Comparison of ENCODE assay signal across 16 cellular contexts in genomic region chr4:12723849-12724447, GRCh38.
DNase-seq lines count a peak whose midpoint lies in the region; ATAC-seq and TF ChIP-seq lines count a peak whose summit lies in the region.
"Had no signal": no experiment of that assay in that cellular context is flagged by ENCODE, and none has a peak within 500 bp of the region (broad histone marks: within the 10 kb centered on the region; RNA-seq: fewer than 3 reads in every experiment).

No MANE protein-coding gene starts in this region.

- 28% methylated on average over 7 of the region's 7 CpGs for WGBS in smooth muscle cell (ENCODE audit: low lambda C conversion rate)

- H3K4me3 Mint-ChIP-seq in activated CD4-positive, alpha-beta T cell treated with anti-CD3 and anti-CD28 coated beads, Interleukin-2, amount 10 ng/mL, durations not matched to agents 24 days and 14 days: no peak overlapping the region
- H3K4me3 Mint-ChIP-seq in activated CD4-positive, alpha-beta T cell treated with anti-CD3 and anti-CD28 coated beads for 36 hours: no peak overlapping the region
- H3K4me3 Mint-ChIP-seq: activated naive CD8-positive, alpha-beta T cell treated with anti-CD3 and anti-CD28 coated beads for 36 hours; T-cell had no signal

- no peaks in the 10 kb centered on the region for H3K36me3 ChIP-seq in smooth muscle cell (ENCODE audit: low read depth)
- H3K36me3 ChIP-seq: thyroid gland had no signal

- no peaks in the 10 kb centered on the region for H3K4me1 ChIP-seq in smooth muscle cell (ENCODE audit: low read depth)
- H3K4me1 ChIP-seq: thyroid gland had no signal

- peak overlapping the region; percentile 26 for H3K4me3 ChIP-seq in smooth muscle cell
- H3K4me3 ChIP-seq: thyroid gland had no signal

- H4K20me1 ChIP-seq in smooth muscle cell (ENCODE audit: low read depth): no peaks in the 10 kb centered on the region

- no peak overlapping the region for H3K9ac ChIP-seq in smooth muscle cell (ENCODE audit: low read depth)

- no peaks in the 10 kb centered on the region for H3F3A ChIP-seq in smooth muscle cell (ENCODE audit: low read depth)

- intact Hi-C loops in activated CD4-positive, alpha-beta T cell treated with anti-CD3 and anti-CD28 coated beads, Interleukin-2, amount 10 ng/mL, durations not matched to agents 24 days and 14 days (cut with micrococcal nuclease): no loop called here
- intact Hi-C loops in activated CD4-positive, alpha-beta T cell treated with anti-CD3 and anti-CD28 coated beads for 36 hours (cut with DNase I, micrococcal nuclease): loop anchor here in 1 of 2 experiments (10.0 kb wide), 1 partner anchor 711 kb away; no protein-coding TSS in a partner anchor
- intact Hi-C loops in left ventricle myocardium superior (cut with micrococcal nuclease): no loop called here

- peaks cover 9% of the 10 kb centered on the region for H3K27me3 ChIP-seq in smooth muscle cell (ENCODE audit: low read depth)
- H3K27me3 ChIP-seq: thyroid gland had no signal

- no peak for TF ChIP-seq CTCF in smooth muscle cell (IDR thresholded peaks at IDR 0.05; ENCODE audit: borderline replicate concordance, insufficient read depth, poor library complexity, severe bottlenecking)

- no peaks in the 10 kb centered on the region for H3K4me1 Mint-ChIP-seq in activated CD4-positive, alpha-beta T cell treated with anti-CD3 and anti-CD28 coated beads, Interleukin-2, amount 10 ng/mL, durations not matched to agents 24 days and 14 days
- peaks cover 4% of the 10 kb centered on the region for H3K4me1 Mint-ChIP-seq in activated CD4-positive, alpha-beta T cell treated with anti-CD3 and anti-CD28 coated beads for 36 hours

- H3K27ac Mint-ChIP-seq in activated CD4-positive, alpha-beta T cell treated with anti-CD3 and anti-CD28 coated beads, Interleukin-2, amount 10 ng/mL, durations not matched to agents 24 days and 14 days: no peak overlapping the region
- no peak overlapping the region for H3K27ac Mint-ChIP-seq in activated CD4-positive, alpha-beta T cell treated with anti-CD3 and anti-CD28 coated beads for 36 hours
- H3K27ac Mint-ChIP-seq: activated naive CD8-positive, alpha-beta T cell treated with anti-CD3 and anti-CD28 coated beads for 36 hours; T-cell had no signal

- no peaks in the 10 kb centered on the region for H3K79me2 ChIP-seq in smooth muscle cell (ENCODE audit: low read depth)

- no peak overlapping the region for H3K27ac ChIP-seq in smooth muscle cell (ENCODE audit: low read depth)
- H3K27ac ChIP-seq: thyroid gland had no signal

- peaks cover 5% of the 10 kb centered on the region for H3K27me3 Mint-ChIP-seq in activated CD4-positive, alpha-beta T cell treated with anti-CD3 and anti-CD28 coated beads, Interleukin-2, amount 10 ng/mL, durations not matched to agents 24 days and 14 days
- peaks cover 24% of the 10 kb centered on the region for H3K27me3 Mint-ChIP-seq in activated CD4-positive, alpha-beta T cell treated with anti-CD3 and anti-CD28 coated beads for 36 hours

- no peaks in the 10 kb centered on the region for H3K36me3 Mint-ChIP-seq in activated CD4-positive, alpha-beta T cell treated with anti-CD3 and anti-CD28 coated beads, Interleukin-2, amount 10 ng/mL, durations not matched to agents 24 days and 14 days (ENCODE audit: low read depth)
- H3K36me3 Mint-ChIP-seq in activated CD4-positive, alpha-beta T cell treated with anti-CD3 and anti-CD28 coated beads for 36 hours (ENCODE audit: low read depth): no peaks in the 10 kb centered on the region
- H3K36me3 Mint-ChIP-seq: activated naive CD8-positive, alpha-beta T cell treated with anti-CD3 and anti-CD28 coated beads for 36 hours; T-cell had no signal

- CTCF ChIA-PET in activated CD4-positive, alpha-beta T cell treated with anti-CD3 and anti-CD28 coated beads for 36 hours (lab: Charles Lee): interaction anchor here (0.6 kb wide), 1 partner anchor 71 kb away, joined by 3 read pairs; no protein-coding TSS in a partner anchor

- no peak for ATAC-seq in activated CD4-positive, alpha-beta T cell treated with anti-CD3 and anti-CD28 coated beads for 36 hours
- ATAC-seq in left ventricle myocardium superior: peak; percentile 38
- ATAC-seq: esophagus mucosa, T-cell had no signal

- H3K4me2 ChIP-seq in smooth muscle cell: peak overlapping the region; percentile 75

- H3K9me3 ChIP-seq in smooth muscle cell (replicated peaks; ENCODE audit: low read depth): no peaks in the 10 kb centered on the region
- H3K9me3 ChIP-seq: thyroid gland had no signal

- peak; percentile 20 for DNase-seq in activated CD4-positive, alpha-beta T cell treated with anti-CD3 and anti-CD28 coated beads, Interleukin-2, amount 10 ng/mL, durations not matched to agents 24 days and 14 days
- DNase-seq in activated CD4-positive, alpha-beta T cell treated with anti-CD3 and anti-CD28 coated beads for 36 hours: no peak
- DNase-seq in OCI-M1 (lab: John Stamatoyannopoulos, UW): peak; percentile 66
- DNase-seq in left ventricle myocardium superior: no peak
- no peak for DNase-seq in smooth muscle cell (lab: John Stamatoyannopoulos, UW; ENCODE audit: unreplicated experiment)
- no peak for DNase-seq in UCSD-AML1 (lab: John Stamatoyannopoulos, UW; ENCODE audit: unreplicated experiment)
- DNase-seq in epidermal melanocyte (ENCODE audit: insufficient read length, low spot score): no peak
- no peak for DNase-seq in NAMALWA (ENCODE audit: low spot score)
- DNase-seq: activated CD4-positive, alpha-beta T cell treated with anti-CD3 and anti-CD28 coated beads for 1 hour; activated naive CD8-positive, alpha-beta T cell treated with anti-CD3 and anti-CD28 coated beads for 36 hours; activated T-cell treated with anti-CD3 and anti-CD28 coated beads, Interleukin-2, amount 50 U/mL, for 1 hour; hippocampal formation; NCI-H2081 treated with DMSO at 0.1 percent for 48 hours; T-cell; thyroid gland had no signal

- no peaks in the 10 kb centered on the region for H3K9me3 Mint-ChIP-seq in activated CD4-positive, alpha-beta T cell treated with anti-CD3 and anti-CD28 coated beads, Interleukin-2, amount 10 ng/mL, durations not matched to agents 24 days and 14 days
- no peaks in the 10 kb centered on the region for H3K9me3 Mint-ChIP-seq in activated CD4-positive, alpha-beta T cell treated with anti-CD3 and anti-CD28 coated beads for 36 hours (ENCODE audit: low read depth)
- H3K9me3 Mint-ChIP-seq: activated naive CD8-positive, alpha-beta T cell treated with anti-CD3 and anti-CD28 coated beads for 36 hours; T-cell had no signal

- H2AFZ ChIP-seq in smooth muscle cell (ENCODE audit: low read depth): peak overlapping the region; percentile 34

- POLR2A ChIA-PET in activated CD4-positive, alpha-beta T cell treated with anti-CD3 and anti-CD28 coated beads for 36 hours (lab: Charles Lee): no interaction called here

Comparison
In these comparisons a context has a peak if more than half of its experiments do, and no peak if none do; other contexts are left out.
1. DNase-seq: peak in activated CD4-positive, alpha-beta T cell treated with anti-CD3 and anti-CD28 coated beads, Interleukin-2, amount 10 ng/mL, durations not matched to agents 24 days and 14 days (single experiment) and OCI-M1 (single experiment); none in activated CD4-positive, alpha-beta T cell treated with anti-CD3 and anti-CD28 coated beads for 36 hours (single experiment), left ventricle myocardium superior (single experiment), smooth muscle cell (single experiment), UCSD-AML1 (single experiment), epidermal melanocyte (single experiment) and NAMALWA (single experiment).